28 cellular contexts compared by ENCODE assay signal in genomic region chr5:25694805-25695204, GRCh38.
DNase-seq lines count a peak whose midpoint lies in the region; ATAC-seq, FAIRE-seq and TF ChIP-seq lines count a peak whose summit lies in the region.
"Had no signal": no experiment of that assay in that cellular context is flagged by ENCODE, and none has a peak within 500 bp of the region (broad histone marks: within the 10 kb centered on the region; RNA-seq: fewer than 3 reads in every experiment).

No MANE protein-coding gene starts in this region.

- H3K27ac Mint-ChIP-seq in neural progenitor cell: no peak overlapping the region
- H3K27ac Mint-ChIP-seq: CD4-positive, alpha-beta memory T cell had no signal

- no peak overlapping the region for H3K27ac ChIP-seq in neural progenitor cell
- H3K27ac ChIP-seq in uterus: no peak overlapping the region
- no peak overlapping the region for H3K27ac ChIP-seq in kidney (ENCODE audit: low read depth in 2 of 2, low read length in 2 of 2)
- H3K27ac ChIP-seq: PC-9, SJCRH30 had no signal

- H3K9ac ChIP-seq in neural progenitor cell (no peak overlapping the region), kidney (ENCODE audit: low read length in 2 of 2) (no peak overlapping the region)

- H3K79me2 ChIP-seq in neural progenitor cell (ENCODE audit: low read depth): no peaks in the 10 kb centered on the region

- H3K9me3 ChIP-seq in MG63 (no peaks in the 10 kb centered on the region), neural progenitor cell (ENCODE audit: low read depth) (no peaks in the 10 kb centered on the region), uterus (no peaks in the 10 kb centered on the region), kidney (ENCODE audit: control insufficient read depth in 1 of 2, low read length in 2 of 2) (no peaks in the 10 kb centered on the region)
- H3K9me3 ChIP-seq: SJCRH30 had no signal

- no peaks in the 10 kb centered on the region for H3K4me1 Mint-ChIP-seq in neural progenitor cell
- H3K4me1 Mint-ChIP-seq: CD4-positive, alpha-beta memory T cell had no signal

- FAIRE-seq in kidney (lab: Jason Lieb, UNC): no peak
- FAIRE-seq: A204.1, G401.6 had no signal

- no peak for TF ChIP-seq POLR2A in uterus (IDR thresholded peaks at IDR 0.05)

- no peaks in the 10 kb centered on the region for H3F3A ChIP-seq in neural progenitor cell (ENCODE audit: low read depth)

- ATAC-seq in GM18873 (IDR thresholded peaks at IDR 0.05; ENCODE audit: low FRiP score, unreplicated experiment) (no peak), GM19035 (IDR thresholded peaks at IDR 0.05; ENCODE audit: unreplicated experiment) (no peak)
- ATAC-seq: Right ventricle myocardium inferior, SK-N-SH treated with all-trans-retinoic acid at 6 μM for 48 hours had no signal

- H3K4me3 ChIP-seq in MG63 (no peak overlapping the region), neural progenitor cell (no peak overlapping the region), uterus (no peak overlapping the region), kidney (ENCODE audit: low read length in 2 of 2) (no peak overlapping the region)
- H3K4me3 ChIP-seq: PC-9, SJCRH30 had no signal

- no peak overlapping the region for H3K4me2 ChIP-seq in neural progenitor cell
- H3K4me2 ChIP-seq: PC-9 had no signal

- H3K36me3 Mint-ChIP-seq in neural progenitor cell: no peaks in the 10 kb centered on the region
- H3K36me3 Mint-ChIP-seq: CD4-positive, alpha-beta memory T cell had no signal

- H2AFZ ChIP-seq in neural progenitor cell (replicated peaks): peak overlapping the region; percentile 27
- H2AFZ ChIP-seq: PC-9 had no signal

- H3K36me3 ChIP-seq in MG63 (no peaks in the 10 kb centered on the region), neural progenitor cell (no peaks in the 10 kb centered on the region), uterus (peaks cover 0 to 3% of the 10 kb centered on the region in 2 donors), kidney (ENCODE audit: control insufficient read depth in 1 of 2, insufficient read depth in 2 of 2, low read length in 2 of 2) (no peaks in the 10 kb centered on the region)
- H3K36me3 ChIP-seq: SJCRH30 had no signal

- H3K4me1 ChIP-seq in neural progenitor cell: no peaks in the 10 kb centered on the region
- H3K4me1 ChIP-seq in uterus: no peaks in the 10 kb centered on the region
- no peaks in the 10 kb centered on the region for H3K4me1 ChIP-seq in kidney (ENCODE audit: control insufficient read depth in 1 of 2, insufficient read depth in 1 of 2, low read depth in 1 of 2, low read length in 2 of 2)
- H3K4me1 ChIP-seq: SJCRH30 had no signal

- H3K9me3 Mint-ChIP-seq in neural progenitor cell: no peaks in the 10 kb centered on the region

- no peaks in the 10 kb centered on the region for H3K27me3 ChIP-seq in MG63
- no peaks in the 10 kb centered on the region for H3K27me3 ChIP-seq in neural progenitor cell
- no peaks in the 10 kb centered on the region for H3K27me3 ChIP-seq in uterus
- H3K27me3 ChIP-seq: SJCRH30 had no signal

- H3K4me3 Mint-ChIP-seq in neural progenitor cell: no peak overlapping the region
- H3K4me3 Mint-ChIP-seq: CD4-positive, alpha-beta memory T cell had no signal

- DNase-seq in G401 (ENCODE audit: low spot score): peak; percentile 15
- peak; percentile 5 for DNase-seq in MG63
- peak in 31 of 58 donors; percentile 3 to 74 (median 16) for DNase-seq in anterior cingulate cortex (lab: John Stamatoyannopoulos, UW)
- DNase-seq in neural progenitor cell (ENCODE audit: low spot score): no peak
- DNase-seq in uterus: no peak
- no peak for DNase-seq in kidney
- DNase-seq: C1 segment of cervical spinal cord; CD4-positive, alpha-beta memory T cell; COR-L47; DMS53; GOT3; HCEC 1CT; KBM-7; MM.1S; NCI-H1048; NCI-H187 treated with DMSO at 0.1 percent for 48 hours; NCI-H2171 treated with DMSO at 0.1 percent for 48 hours; NCI-H345; NCI-H510A treated with DMSO at 0.1 percent for 48 hours; NCI-H774; PC-9; SJCRH30 had no signal

- TF ChIP-seq CTCF in neural progenitor cell (IDR thresholded peaks at IDR 0.05) (no peak), uterus (IDR thresholded peaks at IDR 0.05) (no peak), kidney (IDR thresholded peaks at IDR 0.05; ENCODE audit: borderline replicate concordance, extremely low read depth, insufficient read depth) (no peak)

- in situ Hi-C loops in G401 (cut with HindIII; ENCODE audit: low sequenced_read_pairs): no loop called here

- intact Hi-C loops in uterus (cut with DNase I; ENCODE audit: low total_unique reads): no loop called here
- intact Hi-C loops in kidney (cut with DNase I): no loop called here

- no peaks in the 10 kb centered on the region for H4K20me1 ChIP-seq in neural progenitor cell (ENCODE audit: low read depth)

- H3K27me3 Mint-ChIP-seq in neural progenitor cell (ENCODE audit: insufficient read depth, low read depth): no peaks in the 10 kb centered on the region
- H3K27me3 Mint-ChIP-seq: CD4-positive, alpha-beta memory T cell had no signal

Comparison
In these comparisons a context has a peak if more than half of its experiments do, and no peak if none do; other contexts are left out.
1. DNase-seq: peak in G401 (single experiment), MG63 (single experiment) and anterior cingulate cortex (31 of 58); none in neural progenitor cell (single experiment), uterus (0 of 2) and kidney (single experiment).